In genomic region chrX:39689374-39690104, GRCh38 we compare ENCODE assay signal across 8 cellular contexts.
A peak's percentile ranks its signal among the peaks of the same experiment; 100 is the strongest.
DNase-seq lines count a peak whose midpoint lies in the region; ATAC-seq and TF ChIP-seq lines count a peak whose summit lies in the region.

No MANE protein-coding gene starts in this region.

- H3K36me3 Mint-ChIP-seq in activated naive CD8-positive, alpha-beta T cell treated with anti-CD3 and anti-CD28 coated beads, Interleukin-2, amount 10 ng/mL, durations not matched to agents 7 days and 5 days, result no peaks in the 10 kb centered on the region
- no peaks in the 10 kb centered on the region for H3K36me3 Mint-ChIP-seq in activated naive CD8-positive, alpha-beta T cell treated with anti-CD3 and anti-CD28 coated beads, Interleukin-2, amount 50 U/mL, for 24 hours (ENCODE audit: low read depth)

- intact Hi-C loops in vagina (cut with DNase I), result no loop called here

- H3K4me3 ChIP-seq in mesodermal cell (ENCODE audit: extremely low read depth, insufficient read depth, low read length, poor library complexity, severe bottlenecking) (peak overlapping the region; percentile 35), vagina (peak overlapping the region; percentile 41 to 42)

- no peaks in the 10 kb centered on the region for H3K9me3 ChIP-seq in mesodermal cell (ENCODE audit: control insufficient read depth, low read length)
- H3K9me3 ChIP-seq in vagina, result no peaks in the 10 kb centered on the region

- H3K9me3 Mint-ChIP-seq in activated naive CD8-positive, alpha-beta T cell treated with anti-CD3 and anti-CD28 coated beads, Interleukin-2, amount 10 ng/mL, durations not matched to agents 7 days and 5 days, result no peaks in the 10 kb centered on the region
- no peaks in the 10 kb centered on the region for H3K9me3 Mint-ChIP-seq in activated naive CD8-positive, alpha-beta T cell treated with anti-CD3 and anti-CD28 coated beads, Interleukin-2, amount 50 U/mL, for 24 hours

- H3K27ac ChIP-seq in mesodermal cell (ENCODE audit: low read depth, low read length, severe bottlenecking) (peak overlapping the region; percentile 69), vagina (peak overlapping the region; percentile 40)

- H3K36me3 ChIP-seq in mesodermal cell (ENCODE audit: control insufficient read depth, insufficient read depth, low read length) (no peaks in the 10 kb centered on the region), vagina (no peaks in the 10 kb centered on the region)

- no peaks in the 10 kb centered on the region for H3K27me3 ChIP-seq in vagina

- H3K27me3 Mint-ChIP-seq in activated naive CD8-positive, alpha-beta T cell treated with anti-CD3 and anti-CD28 coated beads, Interleukin-2, amount 10 ng/mL, durations not matched to agents 7 days and 5 days, result peaks cover 39% of the 10 kb centered on the region
- peaks cover 22% of the 10 kb centered on the region for H3K27me3 Mint-ChIP-seq in activated naive CD8-positive, alpha-beta T cell treated with anti-CD3 and anti-CD28 coated beads, Interleukin-2, amount 50 U/mL, for 24 hours

- no peak for ATAC-seq in activated naive CD8-positive, alpha-beta T cell treated with anti-CD3 and anti-CD28 coated beads, Interleukin-2, amount 10 ng/mL, durations not matched to agents 7 days and 5 days (ENCODE audit: low read depth)
- ATAC-seq in activated naive CD8-positive, alpha-beta T cell treated with anti-CD3 and anti-CD28 coated beads, Interleukin-2, amount 50 U/mL, for 24 hours, result no peak

- TF ChIP-seq CTCF in vagina (IDR thresholded peaks at IDR 0.05), result no peak

- H3K4me3 Mint-ChIP-seq in activated naive CD8-positive, alpha-beta T cell treated with anti-CD3 and anti-CD28 coated beads, Interleukin-2, amount 10 ng/mL, durations not matched to agents 7 days and 5 days, result peak overlapping the region; percentile 13
- no peak overlapping the region for H3K4me3 Mint-ChIP-seq in activated naive CD8-positive, alpha-beta T cell treated with anti-CD3 and anti-CD28 coated beads, Interleukin-2, amount 50 U/mL, for 24 hours

- no peak for TF ChIP-seq POLR2A in vagina (IDR thresholded peaks at IDR 0.05)

- H3K4me1 Mint-ChIP-seq in activated naive CD8-positive, alpha-beta T cell treated with anti-CD3 and anti-CD28 coated beads, Interleukin-2, amount 10 ng/mL, durations not matched to agents 7 days and 5 days, result peaks cover 2% of the 10 kb centered on the region
- H3K4me1 Mint-ChIP-seq in activated naive CD8-positive, alpha-beta T cell treated with anti-CD3 and anti-CD28 coated beads, Interleukin-2, amount 50 U/mL, for 24 hours, result peaks cover 4% of the 10 kb centered on the region

- H3K27ac Mint-ChIP-seq in activated naive CD8-positive, alpha-beta T cell treated with anti-CD3 and anti-CD28 coated beads, Interleukin-2, amount 10 ng/mL, durations not matched to agents 7 days and 5 days, result no peak overlapping the region
- H3K27ac Mint-ChIP-seq in activated naive CD8-positive, alpha-beta T cell treated with anti-CD3 and anti-CD28 coated beads, Interleukin-2, amount 50 U/mL, for 24 hours, result no peak overlapping the region

- POLR2A ChIA-PET in activated naive CD8-positive, alpha-beta T cell treated with anti-CD3 and anti-CD28 coated beads, Interleukin-2, amount 10 ng/mL, durations not matched to agents 7 days and 5 days (lab: Charles Lee), result no interaction called here

- no peak for DNase-seq in activated naive CD8-positive, alpha-beta T cell treated with anti-CD3 and anti-CD28 coated beads, Interleukin-2, amount 10 ng/mL, durations not matched to agents 7 days and 5 days
- no peak for DNase-seq in activated naive CD8-positive, alpha-beta T cell treated with anti-CD3 and anti-CD28 coated beads, Interleukin-2, amount 50 U/mL, for 24 hours
- DNase-seq in cerebellar cortex (ENCODE audit: low spot score) (peak; percentile 2), vagina (ENCODE audit: extremely low spot score in 2 of 2) (no peak), germinal center (ENCODE audit: low spot score) (no peak), SW 1271 (lab: John Stamatoyannopoulos, UW) (no peak), COR-L47 (lab: John Stamatoyannopoulos, UW) (no peak)

- peaks cover 11% of the 10 kb centered on the region for H3K4me1 ChIP-seq in mesodermal cell (ENCODE audit: control insufficient read depth, insufficient read depth, low read length, poor library complexity, severe bottlenecking)
- H3K4me1 ChIP-seq in vagina, result no peaks in the 10 kb centered on the region

- WGBS in mesodermal cell (ENCODE audit: insufficient coverage in 2 of 2), 2 experiments, result 2 to 4% methylated on average over 4 to 9 of the region's 34 CpGs
